In genomic region chr19:49809155-49809986, GRCh38 we compare ENCODE assay signal across 8 cellular contexts. TPM values are rescaled to one million over a fixed set of nuclear protein-coding genes. Genes with fewer than 3 reads are reported as not detected.
DNase-seq lines count a peak whose midpoint lies in the region; ATAC-seq and TF ChIP-seq lines count a peak whose summit lies in the region.

No MANE protein-coding gene starts in this region.

- peak overlapping the region; percentile 96 for H2AFZ ChIP-seq in PC-3 (ENCODE audit: low read length)

- peaks cover 7% of the 10 kb centered on the region for H3K36me3 ChIP-seq in PC-3 (ENCODE audit: low read depth, low read length)

- H3K4me3 Mint-ChIP-seq in activated naive CD4-positive, alpha-beta T cell treated with anti-CD3 and anti-CD28 coated beads, Interleukin-2, amount 50 U/mL, for 24 hours, result peak overlapping the region; percentile 89
- peak overlapping the region; percentile 82 for H3K4me3 Mint-ChIP-seq in osteocyte (ENCODE audit: unreplicated experiment)

- H3K27me3 ChIP-seq in PC-3 (ENCODE audit: low read length), result no peaks in the 10 kb centered on the region

- peaks cover 13% of the 10 kb centered on the region for H3F3A ChIP-seq in PC-3 (ENCODE audit: low read length, unreplicated experiment)

- H3K4me3 ChIP-seq in PC-3 (ENCODE audit: low read length), result peak overlapping the region; percentile 77

- H3K9me2 ChIP-seq in PC-3 (replicated peaks; ENCODE audit: low read length), result no peaks in the 10 kb centered on the region

- no peaks in the 10 kb centered on the region for H4K20me1 ChIP-seq in PC-3 (ENCODE audit: low read length)

- DNase-seq in G401 (ENCODE audit: low spot score) (peak; percentile 75), PC-3 (peak; percentile 36), Right ventricle myocardium superior (peak; percentile 75), osteocyte (ENCODE audit: extremely low spot score, unreplicated experiment) (no peak), HCEC 1CT (no peak)

- no TSS peak for BruUV-seq in PC-3 (replicated peaks; lab: Mats Ljungman, UMichigan)

- H3K9ac ChIP-seq in PC-3 (ENCODE audit: low read length), result peak overlapping the region; percentile 12

- no peaks in the 10 kb centered on the region for H3K9me3 ChIP-seq in PC-3 (ENCODE audit: low read length)

- in situ Hi-C loops in G401 (cut with HindIII; ENCODE audit: low sequenced_read_pairs), result no loop called here

- H3K4me1 Mint-ChIP-seq in activated naive CD4-positive, alpha-beta T cell treated with anti-CD3 and anti-CD28 coated beads, Interleukin-2, amount 50 U/mL, for 24 hours, result peaks cover 30% of the 10 kb centered on the region
- peaks cover 21% of the 10 kb centered on the region for H3K4me1 Mint-ChIP-seq in osteocyte (ENCODE audit: unreplicated experiment)

- peak overlapping the region; percentile 91 for H3K4me2 ChIP-seq in PC-3 (ENCODE audit: low read length)

- H3K27me3 Mint-ChIP-seq in activated naive CD4-positive, alpha-beta T cell treated with anti-CD3 and anti-CD28 coated beads, Interleukin-2, amount 50 U/mL, for 24 hours, result no peaks in the 10 kb centered on the region
- H3K27me3 Mint-ChIP-seq in osteocyte (ENCODE audit: unreplicated experiment), result no peaks in the 10 kb centered on the region

- peaks cover 21% of the 10 kb centered on the region for H3K4me1 ChIP-seq in PC-3 (ENCODE audit: insufficient read depth, low read length)

- no peaks in the 10 kb centered on the region for H3K9me3 Mint-ChIP-seq in activated naive CD4-positive, alpha-beta T cell treated with anti-CD3 and anti-CD28 coated beads, Interleukin-2, amount 50 U/mL, for 24 hours
- H3K9me3 Mint-ChIP-seq in osteocyte (ENCODE audit: unreplicated experiment), result no peaks in the 10 kb centered on the region

- H3K27ac ChIP-seq in PC-3 (ENCODE audit: low read length), result no peak overlapping the region

- no peaks in the 10 kb centered on the region for H3K79me2 ChIP-seq in PC-3 (ENCODE audit: low read length)

- H3K27ac Mint-ChIP-seq in activated naive CD4-positive, alpha-beta T cell treated with anti-CD3 and anti-CD28 coated beads, Interleukin-2, amount 50 U/mL, for 24 hours, result peak overlapping the region; percentile 75
- peak overlapping the region; percentile 70 for H3K27ac Mint-ChIP-seq in osteocyte (ENCODE audit: unreplicated experiment)

- intact Hi-C loops in PC-3 (cut with micrococcal nuclease), result loop anchor here (5.0 kb wide), 2 partner anchors 117 to 132 kb away; partner anchors contain the start of genes CPT1C and PRMT1
- intact Hi-C loops in Right ventricle myocardium superior (cut with DNase I), result loop anchor here (5.0 kb wide), 1 partner anchor 42 kb away; the partner anchor contains the start of gene AP2A1

- no peaks in the 10 kb centered on the region for H3K36me3 Mint-ChIP-seq in activated naive CD4-positive, alpha-beta T cell treated with anti-CD3 and anti-CD28 coated beads, Interleukin-2, amount 50 U/mL, for 24 hours
- peaks cover 9% of the 10 kb centered on the region for H3K36me3 Mint-ChIP-seq in osteocyte (ENCODE audit: unreplicated experiment)

- ATAC-seq in PC-3, result peak; percentile 53
- peak; percentile 60 for ATAC-seq in Right ventricle myocardium superior (ENCODE audit: poor library complexity)
- ATAC-seq in HG03095 (IDR thresholded peaks at IDR 0.05; ENCODE audit: unreplicated experiment), result no peak
- no peak for ATAC-seq in GM19463 (IDR thresholded peaks at IDR 0.05; ENCODE audit: unreplicated experiment)

- TF ChIP-seq CTCF in PC-3 (conservative IDR thresholded peaks at IDR 0.05; ENCODE audit: low read depth, low read length) (peak; percentile 53; the same call in 1 of the 2 replicates), osteocyte (IDR thresholded peaks at IDR 0.05) (peak; percentile 19)

- CTCF ChIA-PET in PC-3 (lab: Charles Lee), result interaction anchor here (0.8 kb wide), 1 partner anchor 10 kb away, joined by 7 read pairs; no protein-coding TSS in a partner anchor

- POLR2A ChIA-PET in PC-3 (lab: Charles Lee; ENCODE audit: unreplicated experiment), result interaction anchor here (0.5 kb wide), 1 partner anchor 43 kb away, joined by 4 read pairs; the partner anchor contains the start of gene AP2A1

RNA-seq across cellular contexts. Expression of gene FUZ, which starts 3.7 kb away (rescaled TPM):
- 33.9 and 38.6 TPM in 2 replicates for total RNA-seq in G401 (2014; rRNA removed; shearing (Covaris generic))
- total RNA-seq in PC-3 (2014; rRNA removed) (9.4 and 10.9 TPM in 2 replicates), Right ventricle myocardium superior (19.8 TPM), osteocyte (19.9 and 24.4 TPM in 2 replicates)

RNA-seq across cellular contexts. Expression of gene MED25, which starts 8.7 kb away (rescaled TPM):
- total RNA-seq in G401 (2014; rRNA removed; shearing (Covaris generic)), result 30.2 and 44.7 TPM in 2 replicates
- total RNA-seq in PC-3 (2014; rRNA removed) (47.5 and 54.9 TPM in 2 replicates), Right ventricle myocardium superior (83.4 TPM), osteocyte (56.1 and 58.1 TPM in 2 replicates)

RNA-seq across cellular contexts. Expression of gene PTOV1, which starts 41.6 kb away (rescaled TPM):
- 147 and 166 TPM in 2 replicates for total RNA-seq in G401 (2014; rRNA removed; shearing (Covaris generic))
- total RNA-seq in PC-3 (2014; rRNA removed) (138 and 148 TPM in 2 replicates), Right ventricle myocardium superior (120 TPM), osteocyte (266 and 295 TPM in 2 replicates)

RNA-seq across cellular contexts. Expression of gene AP2A1, which starts 42.6 kb away (rescaled TPM):
- 152 and 155 TPM in 2 replicates for total RNA-seq in G401 (2014; rRNA removed; shearing (Covaris generic))
- total RNA-seq in PC-3 (2014; rRNA removed) (143 and 159 TPM in 2 replicates), Right ventricle myocardium superior (62.7 TPM), osteocyte (130 and 133 TPM in 2 replicates)

RNA-seq across cellular contexts. Expression of gene TSKS, which starts 46.3 kb away (rescaled TPM):
- total RNA-seq in G401 (2014; rRNA removed; shearing (Covaris generic)), result 0.49 TPM in 1 of 2 replicates, not detected in the other
- not detected in 2 replicates for total RNA-seq in PC-3 (2014; rRNA removed)
- total RNA-seq in Right ventricle myocardium superior, result 0.86 TPM
- not detected in 2 replicates for total RNA-seq in osteocyte

Comparison
In these comparisons a context has a peak if more than half of its experiments do, and no peak if none do; other contexts are left out.
1. DNase-seq: peak in G401 (single experiment), PC-3 (single experiment) and Right ventricle myocardium superior (single experiment); none in osteocyte (single experiment) and HCEC 1CT (single experiment).
2. ATAC-seq: peak in PC-3 (single experiment) and Right ventricle myocardium superior (single experiment); none in HG03095 (single experiment) and GM19463 (single experiment).